ENCODE assay signal across 20 cellular contexts in the genomic region with DNA sequence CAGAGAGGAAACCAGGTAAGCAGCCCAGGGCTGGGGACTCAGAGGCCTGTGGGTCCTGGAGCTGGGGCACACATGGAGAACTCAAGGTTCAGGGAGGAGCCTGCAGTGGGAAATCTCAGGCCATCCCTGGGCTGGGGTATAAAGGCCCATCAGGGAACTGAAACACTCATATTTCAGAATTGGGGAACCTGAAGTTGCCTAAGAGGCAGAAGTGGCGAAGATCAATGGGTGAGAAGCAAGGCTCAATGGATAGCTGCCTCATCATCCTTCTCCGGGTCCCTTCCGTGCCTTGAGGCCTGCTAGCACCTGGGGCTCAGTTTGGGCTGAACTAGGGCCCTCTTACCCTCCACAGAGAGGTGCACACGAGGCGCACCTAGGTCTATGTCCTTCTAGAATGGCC.
DNase-seq lines count a peak whose midpoint lies in the region; ATAC-seq and TF ChIP-seq lines count a peak whose summit lies in the region.
"Had no signal": no experiment of that assay in that cellular context is flagged by ENCODE, and none has a peak within 500 bp of the region (broad histone marks: within the 10 kb centered on the region; RNA-seq: fewer than 3 reads in every experiment).

No MANE protein-coding gene starts in this region.

- no peaks in the 10 kb centered on the region for H3K36me3 ChIP-seq in OCI-LY3 (replicated peaks; ENCODE audit: low read depth, low read length)
- H3K36me3 ChIP-seq in upper lobe of right lung = no peaks in the 10 kb centered on the region
- no peaks in the 10 kb centered on the region for H3K36me3 ChIP-seq in thyroid gland
- H3K36me3 ChIP-seq: BE2C; BLaER1 treated with 17β-estradiol and CSF1 and Interleukin-3, amounts not matched to agents 10 nM and 100 nM had no signal

- TF ChIP-seq CTCF in OCI-LY3 (IDR thresholded peaks at IDR 0.05; ENCODE audit: low read depth, low read length) (no peak), upper lobe of right lung (IDR thresholded peaks at IDR 0.05) (no peak), thyroid gland (IDR thresholded peaks at IDR 0.05) (no peak)

- H3K27me3 ChIP-seq in OCI-LY3 (ENCODE audit: low read depth, low read length) = no peaks in the 10 kb centered on the region
- no peaks in the 10 kb centered on the region for H3K27me3 ChIP-seq in upper lobe of right lung
- H3K27me3 ChIP-seq in thyroid gland = no peaks in the 10 kb centered on the region
- H3K27me3 ChIP-seq: BE2C; BLaER1 treated with 17β-estradiol and CSF1 and Interleukin-3, amounts not matched to agents 10 nM and 100 nM had no signal

- intact Hi-C loops in upper lobe of right lung (cut with DNase I) (no loop called here), thyroid gland (cut with DNase I) (no loop called here)

- 100% methylated on average over 3 to 4 of the region's 5 CpGs for WGBS in thyroid gland, 2 donors

- no peak overlapping the region for H3K9ac ChIP-seq in OCI-LY3 (ENCODE audit: low read length)
- H3K9ac ChIP-seq: BLaER1 treated with 17β-estradiol and CSF1 and Interleukin-3, amounts not matched to agents 10 nM and 100 nM had no signal

- H3K9me3 ChIP-seq in OCI-LY3 (ENCODE audit: insufficient read depth, low read length) = no peaks in the 10 kb centered on the region
- H3K9me3 ChIP-seq in upper lobe of right lung = no peaks in the 10 kb centered on the region
- no peaks in the 10 kb centered on the region for H3K9me3 ChIP-seq in thyroid gland
- H3K9me3 ChIP-seq: A549; BE2C; BLaER1 treated with 17β-estradiol and CSF1 and Interleukin-3, amounts not matched to agents 10 nM and 100 nM had no signal

- H4K20me1 ChIP-seq in OCI-LY3 (ENCODE audit: insufficient read depth, low read length) = no peaks in the 10 kb centered on the region
- H4K20me1 ChIP-seq: BLaER1 treated with 17β-estradiol and CSF1 and Interleukin-3, amounts not matched to agents 10 nM and 100 nM had no signal

- no peak overlapping the region for H2AFZ ChIP-seq in OCI-LY3 (ENCODE audit: low read depth, low read length)

- H3K4me2 ChIP-seq in OCI-LY3 (ENCODE audit: low read length) = peak overlapping the region; percentile 34
- H3K4me2 ChIP-seq: A549; BLaER1 treated with 17β-estradiol and CSF1 and Interleukin-3, amounts not matched to agents 10 nM and 100 nM had no signal

- H3K4me3 ChIP-seq in OCI-LY3 (ENCODE audit: low read length) (no peak overlapping the region), upper lobe of right lung (no peak overlapping the region), thyroid gland (replicated peaks in 1 of 3) (no peak overlapping the region)
- H3K4me3 ChIP-seq: A549; BLaER1 treated with 17β-estradiol and CSF1 and Interleukin-3, amounts not matched to agents 10 nM and 100 nM had no signal

- H3K79me2 ChIP-seq in OCI-LY3 (ENCODE audit: low read length) = no peaks in the 10 kb centered on the region

- H3K4me1 ChIP-seq in OCI-LY3 (ENCODE audit: low read length) (peaks cover 40% of the 10 kb centered on the region), upper lobe of right lung (no peaks in the 10 kb centered on the region), thyroid gland (no peaks in the 10 kb centered on the region)
- H3K4me1 ChIP-seq: A549; BE2C; BLaER1 treated with 17β-estradiol and CSF1 and Interleukin-3, amounts not matched to agents 10 nM and 100 nM had no signal

- no peak for TF ChIP-seq POLR2A in thyroid gland (IDR thresholded peaks at IDR 0.05)

- DNase-seq in CD1c-positive myeloid dendritic cell (ENCODE audit: extremely low spot score) (peak; percentile 69), MV-4-11 (lab: John Stamatoyannopoulos, UW) (peak; percentile 62), upper lobe of right lung (no peak), thyroid gland (no peak), GOT3 (lab: John Stamatoyannopoulos, UW) (no peak)
- DNase-seq in activated CD4-positive, alpha-beta T cell treated with anti-CD3 and anti-CD28 coated beads for 1 hour = no peak
- DNase-seq: 8988T; ACHN; AML-193; BE2C; Calu3; CD4-positive, alpha-beta memory T cell; COR-L47; DMS53; DND-41; H9 had no signal

- H3K27ac ChIP-seq in OCI-LY3 (ENCODE audit: low read length) (peak overlapping the region; percentile 27; the same call in 1 of the 2 replicates), upper lobe of right lung (no peak overlapping the region), thyroid gland (no peak overlapping the region)
- H3K27ac ChIP-seq: A549; BLaER1 treated with 17β-estradiol and CSF1 and Interleukin-3, amounts not matched to agents 10 nM and 100 nM had no signal

- ATAC-seq in upper lobe of right lung = peak; percentile 53
- ATAC-seq: A549, HCT116 had no signal

Comparison
In these comparisons a context has a peak if more than half of its experiments do, and no peak if none do; other contexts are left out.
1. DNase-seq: peak in CD1c-positive myeloid dendritic cell (single experiment) and MV-4-11 (single experiment); none in upper lobe of right lung (single experiment), activated CD4-positive, alpha-beta T cell treated with anti-CD3 and anti-CD28 coated beads for 1 hour (single experiment), thyroid gland (0 of 2) and GOT3 (single experiment).